ENCODE assay signal across 8 cellular contexts in genomic region chr2:101474752-101475384, GRCh38. TPM values are rescaled to one million over a fixed set of nuclear protein-coding genes. Genes with fewer than 3 reads are reported as not detected.
A peak's percentile ranks its signal among the peaks of the same experiment; 100 is the strongest.
DNase-seq lines count a peak whose midpoint lies in the region; ATAC-seq and TF ChIP-seq lines count a peak whose summit lies in the region.

Gene RFX8, minus strand, starts transcription at chr2:101475112. Its CDS starts 8,264 bp downstream, at chr2:101466848.

- H3K4me3 ChIP-seq in A673 (ENCODE audit: low read depth, low read length, poor library complexity, severe bottlenecking) (peak within 1 kb of the TSS; percentile 49), fibroblast of villous mesenchyme (ENCODE audit: low read depth, low read length) (peak within 1 kb of the TSS; percentile 61), psoas muscle (peak within 1 kb of the TSS; percentile 74), vagina (peak within 1 kb of the TSS; percentile 53 to 69)

- TF ChIP-seq CTCF in A673 (conservative IDR thresholded peaks at IDR 0.05; ENCODE audit: low read depth, low read length) (no peak), fibroblast of villous mesenchyme (IDR thresholded peaks at IDR 0.05; ENCODE audit: insufficient read depth, low read depth, low read length) (no peak), psoas muscle (IDR thresholded peaks at IDR 0.05) (no peak), vagina (IDR thresholded peaks at IDR 0.05) (no peak)

- DNase-seq in A673 (ENCODE audit: low spot score) = no peak
- DNase-seq in LHCN-M2 (ENCODE audit: low read depth) = peak; percentile 95
- DNase-seq in activated T-cell treated with anti-CD3 and anti-CD28 coated beads for 48 hours (ENCODE audit: low read depth) = peak; percentile 47
- DNase-seq in fibroblast of villous mesenchyme (ENCODE audit: low read depth) = peak; percentile 96
- peak in 1 of 2 donors; percentile 20 for DNase-seq in psoas muscle
- no peak for DNase-seq in vagina (ENCODE audit: extremely low spot score in 2 of 2)
- no peak for DNase-seq in left colon

- intact Hi-C loops in A673 (cut with micrococcal nuclease; ENCODE audit: unreplicated experiment) = no loop called here
- intact Hi-C loops in psoas muscle (cut with DNase I) = no loop called here
- intact Hi-C loops in vagina (cut with DNase I) = no loop called here
- intact Hi-C loops in left colon (cut with DNase I, micrococcal nuclease) = no loop called here

- POLR2A ChIA-PET in A673 (lab: Charles Lee; ENCODE audit: low non-redundant PET) = no interaction called here

- no peaks in the 10 kb centered on the region for H3K9me3 ChIP-seq in A673 (ENCODE audit: low read depth, low read length, poor library complexity, severe bottlenecking)
- H3K9me3 ChIP-seq in psoas muscle = no peaks in the 10 kb centered on the region
- no peaks in the 10 kb centered on the region for H3K9me3 ChIP-seq in vagina

- H3K4me1 ChIP-seq in A673 (ENCODE audit: insufficient read depth, low read length, poor library complexity, severe bottlenecking) (peaks cover 9% of the 10 kb centered on the region), psoas muscle (peaks cover 4% of the 10 kb centered on the region), vagina (peaks cover 20% of the 10 kb centered on the region)

- H3K27me3 ChIP-seq in A673 (replicated peaks; ENCODE audit: insufficient read depth, low read depth, low read length, poor library complexity) (peaks cover 6% of the 10 kb centered on the region), psoas muscle (ENCODE audit: insufficient read depth in 3 of 3, low read length in 2 of 3) (peaks cover 0 to 14% (median 3%) of the 10 kb centered on the region in 3 donors), vagina (no peaks in the 10 kb centered on the region)

- 46 to 63% (median 55%) methylated on average over 18 of the region's 18 CpGs for WGBS in psoas muscle, 3 donors

- H3K27ac ChIP-seq in A673 (ENCODE audit: low read depth, low read length, poor library complexity, severe bottlenecking) (no peak within 1 kb of the TSS), psoas muscle (peak within 1 kb of the TSS; percentile 66), vagina (peak within 1 kb of the TSS; percentile 93)

- TF ChIP-seq POLR2A in vagina (IDR thresholded peaks at IDR 0.05) = no peak

- BruUV-seq in A673 (replicated peaks; lab: Mats Ljungman, UMichigan) = no TSS peak

- CTCF ChIA-PET in A673 (lab: Charles Lee) = no interaction called here

- ATAC-seq in psoas muscle (peak in 1 of 4 donors; percentile 50), left colon (no peak), GM18519 (IDR thresholded peaks at IDR 0.05; ENCODE audit: low FRiP score, unreplicated experiment) (no peak)

- H3K36me3 ChIP-seq in A673 (ENCODE audit: insufficient read depth, low read length, poor library complexity, severe bottlenecking) (no peaks in the 10 kb centered on the region), psoas muscle (ENCODE audit: insufficient read depth in 1 of 2, low read depth in 1 of 2) (no peaks in the 10 kb centered on the region), vagina (no peaks in the 10 kb centered on the region)

RNA-seq across cellular contexts. Expression of gene RFX8, which starts in this region (rescaled TPM):
- not detected in 2 replicates for total RNA-seq in A673 (2021)
- total RNA-seq in LHCN-M2 (2014; rRNA removed) = 27.8 and 33.4 TPM in 2 replicates
- polyA plus RNA-seq in LHCN-M2 (2012) = 3.9 TPM
- 0.97 and 1.7 TPM in 2 replicates for total RNA-seq in fibroblast of villous mesenchyme
- under 1 TPM in 1 of 4 donors, not detected in 3; 0.12 TPM for total RNA-seq in psoas muscle
- polyA plus RNA-seq in psoas muscle = under 1 TPM in 2 of 3 donors, not detected in 1; 0.03 to 0.29 TPM
- total RNA-seq in vagina = 1.2 TPM
- not detected for total RNA-seq in left colon

Comparison
In these comparisons a context has a peak if more than half of its experiments do, and no peak if none do; other contexts are left out.
1. RNA of gene RFX8 (total RNA-seq): 27.8 to 33.4 TPM in LHCN-M2; 0.97 to 1.7 TPM in fibroblast of villous mesenchyme, 1.2 TPM in vagina (single experiment), not detected in left colon, 0.12 TPM in psoas muscle and not detected in A673; every median in the first group is over 10 times any median in the second.
2. DNase-seq: peak in LHCN-M2 (single experiment), activated T-cell treated with anti-CD3 and anti-CD28 coated beads for 48 hours (single experiment) and fibroblast of villous mesenchyme (single experiment); none in A673 (single experiment), vagina (0 of 2) and left colon (0 of 2).
3. Peak in every context shown above with its lines, with median percentiles within 50 percentile points of each other: H3K4me3 ChIP-seq.